7 cellular contexts compared by ENCODE assay signal in the genomic region with DNA sequence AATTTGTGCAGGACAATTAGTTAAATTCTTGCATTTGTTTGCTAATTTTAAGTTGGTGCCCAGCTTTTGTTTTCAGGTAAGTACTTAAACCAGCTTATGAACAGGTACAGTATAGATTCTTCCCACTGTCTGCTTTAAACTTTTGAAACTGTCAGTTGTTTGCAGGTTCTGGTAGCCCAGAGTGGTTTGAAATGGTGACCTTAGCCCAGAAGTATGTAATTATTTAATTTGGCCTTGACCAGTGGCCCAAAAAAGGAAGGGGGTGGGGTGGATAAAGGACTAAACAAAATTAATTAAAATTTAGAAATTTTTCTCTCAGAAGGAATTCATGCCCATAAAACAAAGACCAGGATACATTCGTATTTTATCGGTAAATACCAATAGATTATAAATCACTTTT.
"Had no signal": no experiment of that assay in that cellular context is flagged by ENCODE, and none has a peak within 500 bp of the region (broad histone marks: within the 10 kb centered on the region; RNA-seq: fewer than 3 reads in every experiment).

No MANE protein-coding gene starts in this region.

- ATAC-seq: GM23338 had no signal

- H2AFZ ChIP-seq: GM23338 had no signal

- FAIRE-seq: H1, HTR-8/SVneo had no signal

- DNase-seq: H9, HCEC 1CT, KBM-7 had no signal

- H3K9me3 Mint-ChIP-seq: GM23338, H9 had no signal

- H3K4me1 Mint-ChIP-seq: IgD-negative memory B cell had no signal

- H3K4me2 ChIP-seq: GM23338 had no signal

- H3K27ac Mint-ChIP-seq: GM23338 had no signal

- H3K27me3 Mint-ChIP-seq: IgD-negative memory B cell had no signal

- H3K4me3 ChIP-seq: GM23338 had no signal

- H3K4me3 Mint-ChIP-seq: GM23338, H9, IgD-negative memory B cell had no signal
